8 cellular contexts compared by ENCODE assay signal in the genomic region with DNA sequence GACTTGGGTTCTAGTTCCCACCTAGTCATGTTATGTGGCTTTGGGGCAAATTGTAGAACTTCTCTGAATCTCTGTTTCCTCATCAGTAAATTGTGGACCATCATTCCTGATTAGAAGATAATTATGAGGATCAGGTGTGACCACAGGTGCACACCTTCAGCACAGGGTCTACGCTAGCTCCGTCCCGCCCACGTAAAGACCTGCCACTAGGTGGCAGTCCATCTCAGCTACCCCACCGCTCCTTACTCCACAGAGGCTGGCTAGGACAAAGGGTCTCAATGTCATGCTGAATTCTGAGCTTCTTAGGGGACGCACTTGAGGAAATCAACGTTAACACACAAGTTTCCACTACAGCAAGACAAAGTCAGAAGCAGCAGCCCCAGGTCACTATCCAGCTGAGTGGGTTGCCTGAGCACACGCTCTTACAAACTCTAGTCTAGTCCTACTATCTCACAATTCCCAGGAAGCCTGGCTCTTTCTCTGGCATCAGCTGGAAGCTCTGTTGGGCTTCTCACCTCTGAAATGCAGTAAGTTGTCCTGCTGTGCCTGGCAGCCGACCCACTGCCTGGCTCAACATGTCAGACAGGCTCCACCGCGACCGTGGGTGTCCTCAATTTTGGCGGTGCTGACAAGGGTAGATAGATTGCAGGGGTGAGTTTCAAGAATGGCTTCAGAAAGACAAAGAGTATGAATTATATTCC. TPM values are rescaled to one million over a fixed set of nuclear protein-coding genes. Genes with fewer than 3 reads are reported as not detected.
DNase-seq lines count a peak whose midpoint lies in the region; ATAC-seq, FAIRE-seq and TF ChIP-seq lines count a peak whose summit lies in the region.

No MANE protein-coding gene starts in this region.

- in situ Hi-C loops in IMR-90 (cut with MboI; ENCODE audit: low sequenced_read_pairs) = no loop called here

- peak; percentile 55 for TF ChIP-seq RAD21 in IMR-90 (IDR thresholded peaks at IDR 0.05; ENCODE audit: low read length)

- H2BK20ac ChIP-seq in IMR-90 (ENCODE audit: low read depth, low read length) = no peak overlapping the region

- no peak overlapping the region for H2BK120ac ChIP-seq in IMR-90 (ENCODE audit: low read depth, low read length)

- H3K27ac ChIP-seq in IMR-90 (ENCODE audit: insufficient read depth, low read length) = no peak overlapping the region
- H3K27ac ChIP-seq in ascending aorta = no peak overlapping the region

- H3K14ac ChIP-seq in IMR-90 (replicated peaks; ENCODE audit: low read depth, low read length) = no peak overlapping the region

- DNase-seq in D721Med (ENCODE audit: insufficient read length, low spot score) (no peak), IMR-90 (peak; percentile 14), T-cell (peak in 31 of 34 experiments; percentile 27 to 71 (median 56)), ascending aorta (ENCODE audit: low spot score in 2 of 2) (no peak), islet precursor cell (peak; percentile 80), NCI-H2107 (lab: John Stamatoyannopoulos, UW) (no peak)
- DNase-seq in stimulated activated CD8-positive, alpha-beta memory T cell treated with anti-CD3 and anti-CD28 coated beads, Interleukin-12 subunit alpha, Interleukin-12 subunit beta, amount 100 ng/mL, for 4 hours (ENCODE audit: low read depth) = peak; percentile 37

- peaks cover 10% of the 10 kb centered on the region for H3K4me1 ChIP-seq in IMR-90 (ENCODE audit: control insufficient read depth, insufficient read depth, low read length)
- peaks cover 0 to 24% of the 10 kb centered on the region in 2 donors for H3K4me1 ChIP-seq in ascending aorta

- dilution Hi-C loops in IMR-90 (cut with HindIII; ENCODE audit: low sequenced_read_pairs, unreplicated experiment) = no loop called here

- H3K4me2 ChIP-seq in IMR-90 (ENCODE audit: low read depth, low read length) = no peak overlapping the region

- H2AK9ac ChIP-seq in IMR-90 (replicated peaks; ENCODE audit: low read depth, low read length, poor library complexity) = peak overlapping the region; percentile 21

- TF ChIP-seq CTCF in D721Med (IDR thresholded peaks at IDR 0.05; ENCODE audit: insufficient read depth, missing control alignments) (peak; percentile 67), IMR-90 (conservative IDR thresholded peaks at IDR 0.05; ENCODE audit: low read depth, low read length) (peak; percentile 58), ascending aorta (IDR thresholded peaks at IDR 0.05) (peak; percentile 34 to 51 (median 42))

- no peaks in the 10 kb centered on the region for H3K27me3 Mint-ChIP-seq in T-cell

- peaks cover 20% of the 10 kb centered on the region for H4K20me1 ChIP-seq in IMR-90 (ENCODE audit: insufficient read depth, low read length)

- peaks cover 46 to 51% (median 48%) of the 10 kb centered on the region in 3 donors for H3K4me1 Mint-ChIP-seq in T-cell

- H3K79me1 ChIP-seq in IMR-90 (ENCODE audit: low read depth in 1 of 2, low read length in 2 of 2) = peaks cover 3 to 26% of the 10 kb centered on the region in 2 experiments; a peak in 3 of 4 replicates

- no peak overlapping the region for H4K91ac ChIP-seq in IMR-90 (ENCODE audit: insufficient read depth, low read depth, low read length)

- CTCF ChIA-PET in IMR-90 (lab: Yijun Ruan, JAX) (interaction anchor here (0.6 to 2.0 kb wide), 6 partner anchors 9 to 276 kb away, joined by 3 to 9 read pairs (median 3); partner anchors contain the start of gene LPIN3), T-cell (lab: Charles Lee) (interaction anchor here (0.6 to 3.7 kb wide), 36 partner anchors 10 to 205 kb away, joined by 3 to 57 read pairs (median 4); partner anchors contain the start of gene LPIN3 (in 2 of the 2))

- H4K8ac ChIP-seq in IMR-90 (ENCODE audit: low read depth in 2 of 2, low read length in 2 of 2) = no peak overlapping the region; a peak in 1 of 4 replicates

- peak overlapping the region; percentile 40 for H2AFZ ChIP-seq in IMR-90 (replicated peaks; ENCODE audit: low read length, poor library complexity)

- intact Hi-C loops in IMR-90 (cut with micrococcal nuclease) = loop anchor here (1.0 to 5.0 kb wide), 3 partner anchors 192 to 557 kb away; partner anchors contain the start of gene LPIN3
- intact Hi-C loops in ascending aorta (cut with DNase I) = loop anchor here (1.0 to 5.0 kb wide), 3 partner anchors 97 to 482 kb away; partner anchors contain the start of gene CHD6

- no peak overlapping the region for H3K18ac ChIP-seq in IMR-90 (ENCODE audit: low read depth, low read length)

- H3K4me3 ChIP-seq in IMR-90 (ENCODE audit: insufficient read depth, low read depth, low read length) = no peak overlapping the region
- H3K4me3 ChIP-seq in ascending aorta = no peak overlapping the region

- no TSS peak for BruUV-seq in IMR-90 (replicated peaks; lab: Mats Ljungman, UMichigan)

- H3K36me3 Mint-ChIP-seq in T-cell = no peaks in the 10 kb centered on the region

- H3K36me3 ChIP-seq in IMR-90 (ENCODE audit: control insufficient read depth, insufficient read depth, low read length) = no peaks in the 10 kb centered on the region; the same call in 1 of the 2 replicates
- H3K36me3 ChIP-seq in ascending aorta = no peaks in the 10 kb centered on the region

- WGBS in IMR-90 (ENCODE audit: extremely low coverage in 2 of 2, insufficient read length in 1 of 2), 2 experiments = 65% methylated on average over 6 of the region's 13 CpGs; no CpG with 5 or more reads in 1 of the 2 experiments

- H3K9ac ChIP-seq in IMR-90 (ENCODE audit: low read depth, low read length) = no peak overlapping the region

- no peaks in the 10 kb centered on the region for H3K9me3 ChIP-seq in IMR-90 (ENCODE audit: control insufficient read depth, insufficient read depth, low read length)
- no peaks in the 10 kb centered on the region for H3K9me3 ChIP-seq in ascending aorta

- no peak overlapping the region for H3K4ac ChIP-seq in IMR-90 (ENCODE audit: low read depth, low read length)

- H3K56ac ChIP-seq in IMR-90 (ENCODE audit: extremely low read depth, insufficient read depth, low read length) = no peak overlapping the region

- H3K9me1 ChIP-seq in IMR-90 (ENCODE audit: insufficient read depth, low read length) = peaks cover 17% of the 10 kb centered on the region

- H3K27ac Mint-ChIP-seq in T-cell = peak overlapping the region; percentile 81 to 93

- ATAC-seq in IMR-90 (ENCODE audit: low read depth) (no peak), T-cell (replicated peaks in 1 of 4) (peak in 1 of 4 experiments; percentile 25), GM21360 (IDR thresholded peaks at IDR 0.05; ENCODE audit: unreplicated experiment) (no peak)

- H3K4me3 Mint-ChIP-seq in T-cell = peak overlapping the region; percentile 82 to 89 (median 86)

- H3K23ac ChIP-seq in IMR-90 (ENCODE audit: low read depth, low read length) = no peak overlapping the region

- no peaks in the 10 kb centered on the region for H3K9me3 Mint-ChIP-seq in T-cell

- H2BK15ac ChIP-seq in IMR-90 (ENCODE audit: low read depth, low read length) = no peak overlapping the region

- TF ChIP-seq POLR2A in IMR-90 (IDR thresholded peaks at IDR 0.05; ENCODE audit: low read depth, low read length) = 0 out of 2 replicates have a peak, but pooled peaks have one; percentile 22

- POLR2A ChIA-PET in IMR-90 (lab: Charles Lee; ENCODE audit: unreplicated experiment) (no interaction called here), T-cell (lab: Charles Lee) (interaction anchor here in 1 of 2 donors (0.9 kb wide), 1 partner anchor 96 kb away, joined by 4 read pairs; no protein-coding TSS in a partner anchor)

- peak overlapping the region; percentile 49; the same call in 1 of the 2 replicates for H2AK5ac ChIP-seq in IMR-90 (ENCODE audit: low read depth, low read length)

- FAIRE-seq in D721Med (lab: Jason Lieb, UNC) = no peak

- H3K27me3 ChIP-seq in IMR-90 (ENCODE audit: control insufficient read depth, insufficient read depth, low read length) (no peaks in the 10 kb centered on the region), ascending aorta (no peaks in the 10 kb centered on the region)

- no peak overlapping the region for H2BK5ac ChIP-seq in IMR-90 (ENCODE audit: low read depth, low read length, poor library complexity, severe bottlenecking)

- H4K5ac ChIP-seq in IMR-90 (ENCODE audit: low read depth, low read length) = no peak overlapping the region

TF ChIP-seq in IMR-90, 13 proteins besides CTCF, POLR2A, EP300 and RAD21:
- TF ChIP-seq SMC3 (IDR thresholded peaks at IDR 0.05; ENCODE audit: low read depth, low read length) = peak; percentile 34; the same call in 1 of the 2 replicates
- TF ChIP-seq MAFK (IDR thresholded peaks at IDR 0.05; ENCODE audit: low read depth, low read length) = no peak
- TF ChIP-seq, protein P1, sequence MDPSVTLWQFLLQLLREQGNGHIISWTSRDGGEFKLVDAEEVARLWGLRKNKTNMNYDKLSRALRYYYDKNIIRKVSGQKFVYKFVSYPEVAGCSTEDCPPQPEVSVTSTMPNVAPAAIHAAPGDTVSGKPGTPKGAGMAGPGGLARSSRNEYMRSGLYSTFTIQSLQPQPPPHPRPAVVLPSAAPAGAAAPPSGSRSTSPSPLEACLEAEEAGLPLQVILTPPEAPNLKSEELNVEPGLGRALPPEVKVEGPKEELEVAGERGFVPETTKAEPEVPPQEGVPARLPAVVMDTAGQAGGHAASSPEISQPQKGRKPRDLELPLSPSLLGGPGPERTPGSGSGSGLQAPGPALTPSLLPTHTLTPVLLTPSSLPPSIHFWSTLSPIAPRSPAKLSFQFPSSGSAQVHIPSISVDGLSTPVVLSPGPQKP (IDR thresholded peaks at IDR 0.05; ENCODE audit: borderline replicate concordance, low read depth, low read length) = no peak

RNA-seq across cellular contexts. Expression of gene PLCG1, which starts 2.0 kb away (rescaled TPM):
- total RNA-seq in IMR-90 (2012; rRNA removed) (54.7 and 59.1 TPM in 2 replicates), T-cell (100 to 1,000 TPM; 390 to 589 (median 444) TPM), ascending aorta (168 TPM)
- 69.1 and 74.2 TPM in 2 replicates for polyA plus RNA-seq in IMR-90 (2012; rRNA removed)
- 22.5 and 32.9 TPM in 2 replicates for polyA plus RNA-seq in IMR-90 (2012; cell fraction: cytosol; rRNA removed)
- polyA plus RNA-seq in IMR-90 (2012; cell fraction: nucleus; rRNA removed; ENCODE audit: low replicate concordance) = 442 and 448 TPM in 2 replicates

Comparison
In these comparisons a context has a peak if more than half of its experiments do, and no peak if none do; other contexts are left out.
1. DNase-seq: peak in IMR-90 (single experiment), T-cell (31 of 34), islet precursor cell (single experiment) and stimulated activated CD8-positive, alpha-beta memory T cell treated with anti-CD3 and anti-CD28 coated beads, Interleukin-12 subunit alpha, Interleukin-12 subunit beta, amount 100 ng/mL, for 4 hours (single experiment); none in D721Med (single experiment), ascending aorta (0 of 2) and NCI-H2107 (single experiment).
2. Peak in every context shown above with its lines, with median percentiles within 50 percentile points of each other: CTCF ChIP-seq.